ENCODE assay signal across 21 cellular contexts in the genomic region with DNA sequence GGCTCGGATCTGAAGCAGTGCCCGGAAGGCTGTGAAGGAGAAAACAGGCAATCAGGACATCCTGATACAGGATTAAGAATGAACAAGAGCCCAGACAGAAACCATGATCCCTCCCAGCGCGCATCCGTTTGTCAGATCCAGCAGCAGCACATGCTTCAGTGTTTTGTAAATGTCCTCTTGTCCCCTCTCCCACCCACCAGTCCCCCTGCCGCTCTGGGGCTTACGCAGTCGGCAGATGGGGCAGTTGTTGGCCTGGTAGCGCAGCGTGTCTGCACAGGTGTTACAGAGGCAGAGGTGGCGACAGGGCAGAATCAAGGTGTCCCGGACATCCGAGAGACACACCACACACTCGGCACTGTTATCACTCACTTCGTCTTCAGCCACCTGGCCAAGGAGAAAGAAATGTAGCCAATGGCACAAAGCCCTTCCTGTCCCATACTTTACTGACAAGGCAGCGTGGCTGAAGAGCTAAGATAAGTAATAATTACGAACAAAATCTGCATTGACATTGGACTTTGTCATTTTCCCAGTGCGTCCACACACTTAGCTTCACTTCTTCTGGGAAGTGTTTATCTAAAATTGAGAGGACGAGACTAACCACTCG. TPM values are rescaled to one million over a fixed set of nuclear protein-coding genes. Genes with fewer than 3 reads are reported as not detected.
DNase-seq lines count a peak whose midpoint lies in the region; ATAC-seq, FAIRE-seq and TF ChIP-seq lines count a peak whose summit lies in the region.
"Had no signal": no experiment of that assay in that cellular context is flagged by ENCODE, and none has a peak within 500 bp of the region (broad histone marks: within the 10 kb centered on the region; RNA-seq: fewer than 3 reads in every experiment).

No MANE protein-coding gene starts in this region.

- FAIRE-seq in HepG2 (lab: Jason Lieb, UNC) (no peak), small intestine (lab: Jason Lieb, UNC) (no peak)
- FAIRE-seq: G401.6, GM12878 had no signal

- H3K9me3 ChIP-seq in WERI-Rb-1 (ENCODE audit: severe bottlenecking) (no peaks in the 10 kb centered on the region), HepG2 (ENCODE audit: low read length) (no peaks in the 10 kb centered on the region), small intestine (ENCODE audit: control insufficient read depth, low read depth) (no peaks in the 10 kb centered on the region)

- no peak overlapping the region for H2AFZ ChIP-seq in HepG2 (ENCODE audit: low read length)

- TF ChIP-seq CTCF in WERI-Rb-1 (IDR thresholded peaks at IDR 0.05; ENCODE audit: low read depth, low read length) = no peak
- no peak for TF ChIP-seq CTCF in HepG2 (CRISPR knock-in tag; IDR thresholded peaks at IDR 0.05)

- peak; percentile 31 for DNase-seq in NCI-H82 (lab: John Stamatoyannopoulos, UW)
- no peak for DNase-seq in NCI-H82 treated with DMSO at 0.1 percent for 48 hours (lab: John Stamatoyannopoulos, UW; ENCODE audit: unreplicated experiment)
- peak; percentile 70 for DNase-seq in WERI-Rb-1
- DNase-seq in HepG2 (ENCODE audit: low spot score) = no peak
- DNase-seq in small intestine = peak; percentile 37
- no peak for DNase-seq in NCI-H1105 treated with DMSO at 0.1 percent for 48 hours (lab: John Stamatoyannopoulos, UW)
- no peak for DNase-seq in NCI-H524 treated with DMSO at 0.1 percent for 48 hours (lab: John Stamatoyannopoulos, UW)
- DNase-seq in NOMO-1 treated with dmso at 0.1 percent for 144 hours (lab: John Stamatoyannopoulos, UW; ENCODE audit: unreplicated experiment) = no peak
- DNase-seq: 8988T; CD8-positive, alpha-beta T cell; DMS79 treated with DMSO at 0.1 percent for 48 hours; NCI-H1417 treated with DMSO at 0.1 percent for 48 hours; NCI-H2029; NCI-H2171; NCI-H446; PC-3 had no signal

- POLR2A ChIA-PET in HepG2 (lab: Yijun Ruan, JAX) = interaction anchor here (1.1 kb wide), 1 partner anchor 23 kb away, joined by 3 read pairs; no protein-coding TSS in a partner anchor

- CTCF ChIA-PET in HepG2 (lab: Yijun Ruan, JAX; ENCODE audit: low intra/inter-chr PET ratio, low total read pairs) = no interaction called here

- in situ Hi-C loops in HepG2 (cut with HindIII; ENCODE audit: extremely low pct_ligation_motif_present, low pct_unique_long_range_greater_than_20kb) = no loop called here

- H3K36me3 ChIP-seq in WERI-Rb-1 = peaks cover 11% of the 10 kb centered on the region
- no peaks in the 10 kb centered on the region for H3K36me3 ChIP-seq in HepG2 (replicated peaks in 1 of 2; ENCODE audit: control insufficient read depth in 1 of 2, insufficient read depth in 2 of 2, low read length in 2 of 2)
- peaks cover 0 to 19% of the 10 kb centered on the region in 2 donors for H3K36me3 ChIP-seq in small intestine (ENCODE audit: control insufficient read depth in 2 of 2, insufficient read depth in 2 of 2, low read length in 2 of 2)

- TF ChIP-seq POLR2A in HepG2 (IDR thresholded peaks at IDR 0.05; ENCODE audit: insufficient read depth in 1 of 2, low read depth in 2 of 2, low read length in 2 of 2) = no peak

- H3K27ac ChIP-seq in WERI-Rb-1 (peak overlapping the region; percentile 48), HepG2 (ENCODE audit: extremely low read length, insufficient read depth, low read length) (no peak overlapping the region), small intestine (ENCODE audit: low read depth in 1 of 2, low read length in 1 of 2) (no peak overlapping the region)
- H3K27ac ChIP-seq: RWPE1 had no signal

- TF ChIP-seq EP300 in HepG2 (IDR thresholded peaks at IDR 0.05; ENCODE audit: low read depth in 2 of 2, low read length in 2 of 2) (no peak), HepG2 (CRISPR knock-in tag; IDR thresholded peaks at IDR 0.05; ENCODE audit: borderline replicate concordance) (no peak)

- intact Hi-C loops in HepG2 (cut with micrococcal nuclease; ENCODE audit: unreplicated experiment) = no loop called here

- no peaks in the 10 kb centered on the region for H3K79me2 ChIP-seq in HepG2 (ENCODE audit: insufficient read depth, low read length)

- H3K4me1 ChIP-seq in HepG2 (ENCODE audit: insufficient read depth, low read length) = peaks cover 21% of the 10 kb centered on the region
- no peaks in the 10 kb centered on the region for H3K4me1 ChIP-seq in small intestine (ENCODE audit: control insufficient read depth in 2 of 2, insufficient read depth in 1 of 2, low read depth in 1 of 2, low read length in 1 of 2)

- WGBS in HepG2 (ENCODE audit: low lambda C conversion rate) = 62% methylated on average over 20 of the region's 20 CpGs
- 49 to 69% (median 63%) methylated on average over 20 of the region's 20 CpGs for WGBS in small intestine, 3 donors

- no peaks in the 10 kb centered on the region for H4K20me1 ChIP-seq in HepG2 (ENCODE audit: insufficient read depth, low read length)

- H3K27me3 ChIP-seq in WERI-Rb-1 (ENCODE audit: insufficient read depth, low read depth, severe bottlenecking) = no peaks in the 10 kb centered on the region
- peaks cover 0 to 3% of the 10 kb centered on the region in 2 experiments; a peak in 2 of 5 replicates for H3K27me3 ChIP-seq in HepG2 (ENCODE audit: control insufficient read depth in 1 of 2, insufficient read depth in 2 of 2, low read length in 2 of 2)
- no peaks in the 10 kb centered on the region for H3K27me3 ChIP-seq in small intestine (ENCODE audit: control insufficient read depth in 2 of 2, insufficient read depth in 2 of 2, low read length in 2 of 2)

- no peak for TF ChIP-seq RAD21 in HepG2 (CRISPR knock-in tag; IDR thresholded peaks at IDR 0.05)

- H3K4me3 ChIP-seq in WERI-Rb-1 (ENCODE audit: low read depth, low read length) (peak overlapping the region; percentile 1; the same call in 1 of the 2 replicates), HepG2 (replicated peaks in 1 of 3; ENCODE audit: insufficient read depth in 1 of 3, low read depth in 2 of 3, low read length in 3 of 3) (no peak overlapping the region), small intestine (ENCODE audit: low read depth in 1 of 2, low read length in 2 of 2) (no peak overlapping the region)
- H3K4me3 ChIP-seq: GM12878 had no signal

- H3K4me2 ChIP-seq in HepG2 (ENCODE audit: low read depth, low read length) = no peak overlapping the region

- no peak for ATAC-seq in HepG2
- ATAC-seq: CD8-positive, alpha-beta T cell; GM12878; PC-3 had no signal

- H3K9ac ChIP-seq in HepG2 (ENCODE audit: insufficient read depth, low read depth, low read length) = no peak overlapping the region

- no TSS peak for BruUV-seq in HepG2 (replicated peaks; lab: Mats Ljungman, UMichigan)

TF ChIP-seq in HepG2, 621 proteins besides CTCF, POLR2A, EP300 and RAD21 (continues in another document):
- TF ChIP-seq HNF4A (CRISPR knock-in tag; IDR thresholded peaks at IDR 0.05) (no peak), HCFC1 (IDR thresholded peaks at IDR 0.05; ENCODE audit: low read depth, low read length) (no peak), ZFP62 (CRISPR knock-in tag; IDR thresholded peaks at IDR 0.05) (no peak)

RNA-seq across cellular contexts. Expression of gene FOXJ1, which starts 20.7 kb away (rescaled TPM):
- 1.4 and 1.6 TPM in 2 replicates for total RNA-seq in HepG2 (2016; rRNA removed; fragmentation: Illumina TruSeq; extraction: Trizol)
- 0.09 and 0.30 TPM in 2 replicates for total RNA-seq in HepG2 (2016; cell fraction: cytosol; rRNA removed; fragmentation: Illumina TruSeq; extraction: Trizol; ENCODE audit: low read depth)
- total RNA-seq in HepG2 (2016; cell fraction: insoluble cytoplasmic fraction; rRNA removed; fragmentation: Illumina TruSeq; extraction: Trizol) = 1.4 and 1.9 TPM in 2 replicates
- 0.77 and 0.93 TPM in 2 replicates for total RNA-seq in HepG2 (2016; cell fraction: membrane; rRNA removed; fragmentation: Illumina TruSeq; extraction: Trizol)
- total RNA-seq in HepG2 (2016; cell fraction: nucleus; rRNA removed; fragmentation: Illumina TruSeq; extraction: Trizol) = 0.94 and 1.3 TPM in 2 replicates
- polyA plus RNA-seq in HepG2 (2011; rRNA removed) = 0.98 and 1.2 TPM in 2 replicates
- polyA plus RNA-seq in HepG2 (2011; cell fraction: cytosol; rRNA removed) = 0.82 and 1.5 TPM in 2 replicates
- 2.8 and 3.7 TPM in 2 replicates for polyA plus RNA-seq in HepG2 (2011; cell fraction: nucleus; rRNA removed)
- 0.66 and 0.96 TPM in 2 replicates for polyA plus RNA-seq in HepG2 (2012)
- 0.31 and 0.45 TPM in 2 replicates for polyA plus RNA-seq in HepG2 (2016; cell fraction: cytosol; fragmentation: Illumina TruSeq; extraction: Trizol; ENCODE audit: low read depth)
- 1.3 and 1.4 TPM in 2 replicates for polyA plus RNA-seq in HepG2 (2016; cell fraction: insoluble cytoplasmic fraction; fragmentation: Illumina TruSeq; extraction: Trizol; ENCODE audit: low read depth)
- 0.61 and 0.62 TPM in 2 replicates for polyA plus RNA-seq in HepG2 (2016; cell fraction: membrane; fragmentation: Illumina TruSeq; extraction: Trizol; ENCODE audit: low read depth)
- polyA plus RNA-seq in HepG2 (2016; cell fraction: nucleus; fragmentation: Illumina TruSeq; extraction: Trizol; ENCODE audit: insufficient read depth, low read depth) = 2.0 and 2.1 TPM in 2 replicates
- 0.05 and 1.5 TPM in 2 replicates for polyA minus RNA-seq in HepG2 (2011; rRNA and poly(A)+ RNA removed; ENCODE audit: low replicate concordance)
- 0.35 and 0.40 TPM in 2 replicates for polyA minus RNA-seq in HepG2 (2011; cell fraction: cytosol; rRNA and poly(A)+ RNA removed)
- 0.37 and 0.52 TPM in 2 replicates for polyA minus RNA-seq in HepG2 (2011; cell fraction: nucleus; rRNA and poly(A)+ RNA removed)
- under 1 TPM in 2 of 3 donors, not detected in 1; 0.22 to 0.63 TPM for polyA plus RNA-seq in small intestine
- total RNA-seq: GM12878, H4 had no signal
- polyA plus RNA-seq: BJ, GM12878 had no signal

RNA-seq across cellular contexts. Expression of gene EXOC7, which starts 58.1 kb away (rescaled TPM):
- 116 and 118 TPM in 2 replicates for total RNA-seq in HepG2 (2016; rRNA removed; fragmentation: Illumina TruSeq; extraction: Trizol)
- total RNA-seq in HepG2 (2016; cell fraction: cytosol; rRNA removed; fragmentation: Illumina TruSeq; extraction: Trizol; ENCODE audit: low read depth) = 32.5 and 33.1 TPM in 2 replicates
- total RNA-seq in HepG2 (2016; cell fraction: insoluble cytoplasmic fraction; rRNA removed; fragmentation: Illumina TruSeq; extraction: Trizol) = 112 and 113 TPM in 2 replicates
- 41.7 and 48.8 TPM in 2 replicates for total RNA-seq in HepG2 (2016; cell fraction: membrane; rRNA removed; fragmentation: Illumina TruSeq; extraction: Trizol)
- 80.6 and 103 TPM in 2 replicates for total RNA-seq in HepG2 (2016; cell fraction: nucleus; rRNA removed; fragmentation: Illumina TruSeq; extraction: Trizol)
- polyA plus RNA-seq in HepG2 (2011; rRNA removed) (86.9 and 118 TPM in 2 replicates), small intestine (10 to 100 TPM; 47.3 to 51.7 (median 47.7) TPM)
- polyA plus RNA-seq in HepG2 (2011; cell fraction: cytosol; rRNA removed) = 65.5 and 68.0 TPM in 2 replicates
- 259 and 277 TPM in 2 replicates for polyA plus RNA-seq in HepG2 (2011; cell fraction: nucleus; rRNA removed)
- polyA plus RNA-seq in HepG2 (2012) = 100 and 124 TPM in 2 replicates
- polyA plus RNA-seq in HepG2 (2016; cell fraction: cytosol; fragmentation: Illumina TruSeq; extraction: Trizol; ENCODE audit: low read depth) = 7.1 and 8.4 TPM in 2 replicates
- polyA plus RNA-seq in HepG2 (2016; cell fraction: insoluble cytoplasmic fraction; fragmentation: Illumina TruSeq; extraction: Trizol; ENCODE audit: low read depth) = 78.0 and 79.6 TPM in 2 replicates
- polyA plus RNA-seq in HepG2 (2016; cell fraction: membrane; fragmentation: Illumina TruSeq; extraction: Trizol; ENCODE audit: low read depth) = 18.4 and 21.9 TPM in 2 replicates
- 147 and 170 TPM in 2 replicates for polyA plus RNA-seq in HepG2 (2016; cell fraction: nucleus; fragmentation: Illumina TruSeq; extraction: Trizol; ENCODE audit: insufficient read depth, low read depth)
- 144 and 202 TPM in 2 replicates for polyA minus RNA-seq in HepG2 (2011; rRNA and poly(A)+ RNA removed; ENCODE audit: low replicate concordance)
- polyA minus RNA-seq in HepG2 (2011; cell fraction: cytosol; rRNA and poly(A)+ RNA removed) = 69.7 and 91.8 TPM in 2 replicates
- polyA minus RNA-seq in HepG2 (2011; cell fraction: nucleus; rRNA and poly(A)+ RNA removed) = 113 and 132 TPM in 2 replicates

Comparison
In these comparisons a context has a peak if more than half of its experiments do, and no peak if none do; other contexts are left out.
1. DNase-seq: peak in NCI-H82 (single experiment), WERI-Rb-1 (single experiment) and small intestine (single experiment); none in NCI-H82 treated with DMSO at 0.1 percent for 48 hours (single experiment), HepG2 (single experiment), NCI-H1105 treated with DMSO at 0.1 percent for 48 hours (single experiment), NCI-H524 treated with DMSO at 0.1 percent for 48 hours (single experiment) and NOMO-1 treated with dmso at 0.1 percent for 144 hours (single experiment).